In the genomic region with DNA sequence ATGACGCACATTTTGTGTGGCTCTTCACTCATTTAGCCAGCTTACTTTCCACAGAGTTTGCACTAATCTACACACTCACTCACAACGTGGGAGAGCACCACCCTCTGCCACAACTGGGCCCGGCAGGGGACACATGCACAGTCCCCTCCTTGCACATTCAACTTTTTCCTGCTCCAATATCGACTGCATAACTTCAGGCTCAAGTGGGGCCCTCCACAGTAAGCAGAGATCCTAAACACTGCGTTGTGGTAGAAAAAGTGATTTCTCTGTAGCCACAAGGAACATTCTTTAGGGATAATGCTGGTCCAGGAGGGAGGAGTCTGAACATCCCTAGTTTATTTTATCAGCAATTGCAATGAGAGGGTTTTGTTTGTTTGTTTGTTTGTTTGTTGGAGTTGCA, we compare ENCODE assay signal across 21 cellular contexts. TPM values are rescaled to one million over a fixed set of nuclear protein-coding genes. Genes with fewer than 3 reads are reported as not detected.
DNase-seq lines count a peak whose midpoint lies in the region; ATAC-seq and TF ChIP-seq lines count a peak whose summit lies in the region.
"Had no signal": no experiment of that assay in that cellular context is flagged by ENCODE, and none has a peak within 500 bp of the region (broad histone marks: within the 10 kb centered on the region; RNA-seq: fewer than 3 reads in every experiment).

No MANE protein-coding gene starts in this region.

- H3K27me3 ChIP-seq in heart right ventricle: peaks cover 0 to 22% (median 0%) of the 10 kb centered on the region in 7 donors
- H3K27me3 ChIP-seq in right cardiac atrium (ENCODE audit: control insufficient read depth, insufficient read depth): no peaks in the 10 kb centered on the region
- no peaks in the 10 kb centered on the region for H3K27me3 ChIP-seq in tibial artery
- H3K27me3 ChIP-seq in testis: no peaks in the 10 kb centered on the region

- ATAC-seq in heart right ventricle (no peak), right cardiac atrium (no peak)
- ATAC-seq: HCT116, PC-3 had no signal

- H3K4me1 ChIP-seq in heart right ventricle (peaks cover 12 to 37% (median 22%) of the 10 kb centered on the region in 9 donors), right cardiac atrium (ENCODE audit: control insufficient read depth, insufficient read depth, low read length) (peaks cover 6% of the 10 kb centered on the region), tibial artery (peaks cover 0 to 20% (median 13%) of the 10 kb centered on the region in 4 donors), testis (peaks cover 13% of the 10 kb centered on the region)

- H3K4me3 ChIP-seq in heart right ventricle (no peak overlapping the region), right cardiac atrium (ENCODE audit: low read length) (no peak overlapping the region), tibial artery (no peak overlapping the region), testis (no peak overlapping the region)

- H3K27me3 Mint-ChIP-seq in osteocyte (ENCODE audit: unreplicated experiment): peaks cover 44% of the 10 kb centered on the region

- peaks cover 48% of the 10 kb centered on the region for H3K4me1 Mint-ChIP-seq in osteocyte (ENCODE audit: unreplicated experiment)

- DNase-seq in heart right ventricle: no peak
- no peak for DNase-seq in right cardiac atrium
- DNase-seq in NCI-H69 (lab: John Stamatoyannopoulos, UW): peak; percentile 26
- DNase-seq in ecto neural progenitor cell (ENCODE audit: low spot score): peak; percentile 25
- no peak for DNase-seq in osteocyte (ENCODE audit: extremely low spot score, unreplicated experiment)
- DNase-seq in tibial artery: no peak
- DNase-seq in testis: no peak
- no peak for DNase-seq in foreskin melanocyte
- DNase-seq: Calu3; CD4-positive, alpha-beta memory T cell; DMS153; GOT3; Karpas-422; NCI-H2081; NCI-H446; NCI-H526; PC-3; Right ventricle myocardium superior had no signal

- TF ChIP-seq CTCF in heart right ventricle (IDR thresholded peaks at IDR 0.05) (no peak), osteocyte (IDR thresholded peaks at IDR 0.05) (no peak), tibial artery (IDR thresholded peaks at IDR 0.05) (no peak), testis (IDR thresholded peaks at IDR 0.05) (no peak)

- WGBS in heart right ventricle, 2 donors: 82% methylated on average over 5 of the region's 5 CpGs
- WGBS in right cardiac atrium: 74% methylated on average over 5 of the region's 5 CpGs
- WGBS in testis, 2 donors: 76 to 78% methylated on average over 5 of the region's 5 CpGs

- H3K36me3 ChIP-seq in heart right ventricle: no peaks in the 10 kb centered on the region
- no peaks in the 10 kb centered on the region for H3K36me3 ChIP-seq in tibial artery
- no peaks in the 10 kb centered on the region for H3K36me3 ChIP-seq in testis (ENCODE audit: low read depth, missing control alignments)

- no peaks in the 10 kb centered on the region for H3K9me3 Mint-ChIP-seq in osteocyte (ENCODE audit: unreplicated experiment)
- H3K9me3 Mint-ChIP-seq: CD4-positive, alpha-beta memory T cell; IgD-negative memory B cell had no signal

- intact Hi-C loops in heart right ventricle (cut with DNase I) (no loop called here), right cardiac atrium (cut with DNase I) (no loop called here), tibial artery (cut with DNase I; ENCODE audit: low total_unique reads) (loop anchor here (10.0 kb wide), 1 partner anchor 135 kb away; no protein-coding TSS in a partner anchor), testis (cut with DNase I; ENCODE audit: low total_unique reads) (no loop called here)

- no peak for TF ChIP-seq POLR2A in testis (IDR thresholded peaks at IDR 0.05)

- peak overlapping the region in 6 of 10 donors; percentile 61 to 82 (median 76) for H3K27ac ChIP-seq in heart right ventricle
- no peak overlapping the region for H3K27ac ChIP-seq in right cardiac atrium (ENCODE audit: low read length)
- peak overlapping the region in 1 of 2 donors; percentile 74 for H3K27ac ChIP-seq in tibial artery
- H3K27ac ChIP-seq in testis: no peak overlapping the region

- H3K27ac Mint-ChIP-seq in osteocyte (ENCODE audit: unreplicated experiment): peak overlapping the region; percentile 92
- H3K27ac Mint-ChIP-seq: B cell; CD4-positive, alpha-beta memory T cell; IgD-negative memory B cell had no signal

- no peaks in the 10 kb centered on the region for H3K36me3 Mint-ChIP-seq in osteocyte (ENCODE audit: unreplicated experiment)
- H3K36me3 Mint-ChIP-seq: CD4-positive, alpha-beta memory T cell; IgD-negative memory B cell had no signal

- no peaks in the 10 kb centered on the region for H3K9me3 ChIP-seq in heart right ventricle
- H3K9me3 ChIP-seq in right cardiac atrium (ENCODE audit: control insufficient read depth, low read length): no peaks in the 10 kb centered on the region
- H3K9me3 ChIP-seq in tibial artery: no peaks in the 10 kb centered on the region
- no peaks in the 10 kb centered on the region for H3K9me3 ChIP-seq in testis

- H3K4me3 Mint-ChIP-seq in osteocyte (ENCODE audit: unreplicated experiment): no peak overlapping the region

RNA-seq across cellular contexts. Expression of gene MRPS23, which starts 40.0 kb away (rescaled TPM):
- total RNA-seq in heart right ventricle (100 to 1,000 TPM in 2 of 10 donors, 10 to 100 TPM in 8; 61.2 to 103 (median 75.5) TPM), right cardiac atrium (10 to 100 TPM; 50.9 to 68.3 (median 61.1) TPM), osteocyte (28.3 and 35.0 TPM in 2 replicates), testis (10 to 100 TPM; 14.1 to 25.1 TPM)
- polyA plus RNA-seq in heart right ventricle (100 to 1,000 TPM in 1 of 2 donors, 1 to 10 TPM in 1; 9.9 to 132 TPM), right cardiac atrium (54.7 TPM), testis (ENCODE audit: insufficient read depth, low read depth, low replicate concordance) (57.4 TPM)

Comparison
In these comparisons a context has a peak if more than half of its experiments do, and no peak if none do; other contexts are left out.
1. H3K27ac ChIP-seq: peak in heart right ventricle (6 of 10); none in right cardiac atrium (single experiment) and testis (0 of 2).
2. DNase-seq: peak in NCI-H69 (single experiment) and ecto neural progenitor cell (single experiment); none in heart right ventricle (0 of 2), right cardiac atrium (0 of 3), osteocyte (single experiment), tibial artery (0 of 2), testis (single experiment) and foreskin melanocyte (single experiment).